ENCODE assay signal across 18 cellular contexts in the genomic region with DNA sequence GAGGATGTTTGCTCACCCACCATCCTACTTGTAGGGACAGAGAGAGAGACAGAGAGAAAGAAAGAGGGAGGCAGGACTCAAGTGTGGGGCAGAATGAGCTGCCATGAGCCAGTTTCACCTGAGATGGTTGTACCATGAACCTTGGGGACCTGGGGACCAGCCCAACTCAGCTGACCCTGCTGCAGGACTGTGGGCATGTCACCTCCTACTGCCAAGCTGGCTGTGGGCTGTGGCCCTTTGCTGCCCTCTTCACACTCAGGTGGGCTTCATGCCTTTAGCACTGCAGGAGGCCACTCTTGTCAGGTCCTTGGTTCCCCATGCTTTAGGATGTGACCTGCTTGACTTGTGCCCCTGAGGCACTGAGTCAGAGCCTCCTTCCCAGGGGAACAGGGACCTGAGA.
DNase-seq lines count a peak whose midpoint lies in the region; TF ChIP-seq lines count a peak whose summit lies in the region.
"Had no signal": no experiment of that assay in that cellular context is flagged by ENCODE, and none has a peak within 500 bp of the region (broad histone marks: within the 10 kb centered on the region; RNA-seq: fewer than 3 reads in every experiment).

No MANE protein-coding gene starts in this region.

- H3K27me3 ChIP-seq in BLaER1 treated with 17β-estradiol and CSF1 and Interleukin-3, amounts not matched to agents 10 nM and 100 nM, result no peaks in the 10 kb centered on the region
- H3K27me3 ChIP-seq in endodermal cell (ENCODE audit: control insufficient read depth, insufficient read depth, low read length, poor library complexity, severe bottlenecking) (no peaks in the 10 kb centered on the region), spleen (replicated peaks in 1 of 7) (peaks cover 0 to 9% (median 0%) of the 10 kb centered on the region in 7 donors), esophagus squamous epithelium (peaks cover 0 to 27% (median 0%) of the 10 kb centered on the region in 4 donors)
- H3K27me3 ChIP-seq: BE2C had no signal

- DNase-seq in activated effector memory CD4-positive, alpha-beta T cell treated with anti-CD3 and anti-CD28 coated beads, Interleukin-2, amount 50 U/mL, for 16 hours, result peak; percentile 34
- no peak for DNase-seq in activated effector memory CD4-positive, alpha-beta T cell treated with Interleukin-2 at 50 U/mL for 16 hours
- peak; percentile 11 for DNase-seq in endodermal cell
- DNase-seq in spleen, result peak; percentile 27
- no peak for DNase-seq in activated T-helper 1 cell treated with anti-CD3 and anti-CD28 coated beads, Interleukin-12 subunit alpha, Interleukin-12 subunit beta, Interleukin-2, Interleukin-4 antibody, amounts not matched to agents 30 ng/mL and 10 ng/mL and 1 ng/mL, durations not matched to agents 14 hours and 24 hours and 36 hours (ENCODE audit: low spot score)
- no peak for DNase-seq in esophagus squamous epithelium (lab: John Stamatoyannopoulos, UW)
- DNase-seq in glutamatergic neuron, result no peak
- DNase-seq: BE2C; CD4-positive, alpha-beta memory T cell; DMS153; DMS79; GDM1; HCEC 1CT had no signal

- intact Hi-C loops in spleen (cut with DNase I; ENCODE audit: low total_unique reads), result no loop called here
- intact Hi-C loops in activated T-helper 1 cell treated with anti-CD3 and anti-CD28 coated beads, Interleukin-12 subunit alpha, Interleukin-12 subunit beta, Interleukin-2, Interleukin-4 antibody, amounts not matched to agents 30 ng/mL and 10 ng/mL and 1 ng/mL, durations not matched to agents 14 hours and 24 hours and 36 hours (cut with micrococcal nuclease), result no loop called here
- intact Hi-C loops in esophagus squamous epithelium (cut with DNase I), result no loop called here

- H4K20me1 ChIP-seq in BLaER1 treated with 17β-estradiol and CSF1 and Interleukin-3, amounts not matched to agents 10 nM and 100 nM, result no peaks in the 10 kb centered on the region; a peak in 1 of 22 replicates

- TF ChIP-seq CTCF in endodermal cell (conservative IDR thresholded peaks at IDR 0.05), result no peak
- TF ChIP-seq CTCF in spleen (IDR thresholded peaks at IDR 0.05 in 8 of 11, conservative IDR thresholded peaks at IDR 0.05 in 3 of 11), result no peak
- no peak for TF ChIP-seq CTCF in esophagus squamous epithelium (IDR thresholded peaks at IDR 0.05)
- no peak for TF ChIP-seq CTCF in glutamatergic neuron (IDR thresholded peaks at IDR 0.05; ENCODE audit: partially characterized antibody, unreplicated experiment)

- H3K4me1 Mint-ChIP-seq in endodermal cell (no peaks in the 10 kb centered on the region), glutamatergic neuron (ENCODE audit: low read depth, unreplicated experiment) (no peaks in the 10 kb centered on the region)
- no peaks in the 10 kb centered on the region for H3K4me1 Mint-ChIP-seq in activated T-helper 1 cell treated with anti-CD3 and anti-CD28 coated beads, Interleukin-12 subunit alpha, Interleukin-12 subunit beta, Interleukin-2, Interleukin-4 antibody, amounts not matched to agents 30 ng/mL and 10 ng/mL and 1 ng/mL, durations not matched to agents 14 hours and 24 hours and 36 hours (ENCODE audit: low read depth)
- H3K4me1 Mint-ChIP-seq: CD4-positive, alpha-beta memory T cell; GM23338 had no signal

- H3K4me2 ChIP-seq in BLaER1 treated with 17β-estradiol and CSF1 and Interleukin-3, amounts not matched to agents 10 nM and 100 nM, result peak overlapping the region in 6 of 11 experiments; percentile 7 to 31 (median 20); a peak in 5 of 22 replicates
- H3K4me2 ChIP-seq: GM23338 had no signal

- H3K36me3 ChIP-seq in BLaER1 treated with 17β-estradiol and CSF1 and Interleukin-3, amounts not matched to agents 10 nM and 100 nM, result no peaks in the 10 kb centered on the region
- no peaks in the 10 kb centered on the region for H3K36me3 ChIP-seq in endodermal cell (ENCODE audit: control insufficient read depth, insufficient read depth, low read length)
- no peaks in the 10 kb centered on the region for H3K36me3 ChIP-seq in spleen
- H3K36me3 ChIP-seq in esophagus squamous epithelium, result no peaks in the 10 kb centered on the region
- H3K36me3 ChIP-seq: BE2C had no signal

- H3K9me3 Mint-ChIP-seq in endodermal cell (no peaks in the 10 kb centered on the region), glutamatergic neuron (ENCODE audit: unreplicated experiment) (peaks cover 10% of the 10 kb centered on the region)
- H3K9me3 Mint-ChIP-seq in activated T-helper 1 cell treated with anti-CD3 and anti-CD28 coated beads, Interleukin-12 subunit alpha, Interleukin-12 subunit beta, Interleukin-2, Interleukin-4 antibody, amounts not matched to agents 30 ng/mL and 10 ng/mL and 1 ng/mL, durations not matched to agents 14 hours and 24 hours and 36 hours, result no peaks in the 10 kb centered on the region

- H3K27me3 Mint-ChIP-seq in endodermal cell (ENCODE audit: insufficient read depth), result peaks cover 2% of the 10 kb centered on the region
- H3K27me3 Mint-ChIP-seq in activated T-helper 1 cell treated with anti-CD3 and anti-CD28 coated beads, Interleukin-12 subunit alpha, Interleukin-12 subunit beta, Interleukin-2, Interleukin-4 antibody, amounts not matched to agents 30 ng/mL and 10 ng/mL and 1 ng/mL, durations not matched to agents 14 hours and 24 hours and 36 hours (ENCODE audit: insufficient read depth), result no peaks in the 10 kb centered on the region
- H3K27me3 Mint-ChIP-seq in glutamatergic neuron (ENCODE audit: unreplicated experiment), result peaks cover 12% of the 10 kb centered on the region

- no peaks in the 10 kb centered on the region for H3K9me3 ChIP-seq in BLaER1 treated with 17β-estradiol and CSF1 and Interleukin-3, amounts not matched to agents 10 nM and 100 nM (replicated peaks in 1 of 11)
- no peaks in the 10 kb centered on the region for H3K9me3 ChIP-seq in endodermal cell (ENCODE audit: control insufficient read depth, low read length)
- H3K9me3 ChIP-seq in spleen, result no peaks in the 10 kb centered on the region
- H3K9me3 ChIP-seq in esophagus squamous epithelium, result no peaks in the 10 kb centered on the region
- H3K9me3 ChIP-seq: BE2C had no signal

- no peak overlapping the region for H3K4me3 ChIP-seq in BLaER1 treated with 17β-estradiol and CSF1 and Interleukin-3, amounts not matched to agents 10 nM and 100 nM
- H3K4me3 ChIP-seq in endodermal cell (ENCODE audit: low read length) (no peak overlapping the region), spleen (no peak overlapping the region), esophagus squamous epithelium (no peak overlapping the region)
- H3K4me3 ChIP-seq: GM23338 had no signal

- TF ChIP-seq POLR2A in spleen (IDR thresholded peaks at IDR 0.05), result no peak
- no peak for TF ChIP-seq POLR2A in esophagus squamous epithelium (IDR thresholded peaks at IDR 0.05)

- H3K27ac Mint-ChIP-seq in endodermal cell, result no peak overlapping the region
- no peak overlapping the region for H3K27ac Mint-ChIP-seq in activated T-helper 1 cell treated with anti-CD3 and anti-CD28 coated beads, Interleukin-12 subunit alpha, Interleukin-12 subunit beta, Interleukin-2, Interleukin-4 antibody, amounts not matched to agents 30 ng/mL and 10 ng/mL and 1 ng/mL, durations not matched to agents 14 hours and 24 hours and 36 hours
- H3K27ac Mint-ChIP-seq in glutamatergic neuron (ENCODE audit: unreplicated experiment), result no peak overlapping the region
- H3K27ac Mint-ChIP-seq: CD4-positive, alpha-beta memory T cell; GM23338; IgD-negative memory B cell had no signal

- H3K4me3 Mint-ChIP-seq in endodermal cell (no peak overlapping the region), glutamatergic neuron (ENCODE audit: unreplicated experiment) (no peak overlapping the region)
- no peak overlapping the region for H3K4me3 Mint-ChIP-seq in activated T-helper 1 cell treated with anti-CD3 and anti-CD28 coated beads, Interleukin-12 subunit alpha, Interleukin-12 subunit beta, Interleukin-2, Interleukin-4 antibody, amounts not matched to agents 30 ng/mL and 10 ng/mL and 1 ng/mL, durations not matched to agents 14 hours and 24 hours and 36 hours
- H3K4me3 Mint-ChIP-seq: GM23338 had no signal

- H3K36me3 Mint-ChIP-seq in endodermal cell (ENCODE audit: low read depth) (no peaks in the 10 kb centered on the region), glutamatergic neuron (ENCODE audit: unreplicated experiment) (peaks cover 6% of the 10 kb centered on the region)
- H3K36me3 Mint-ChIP-seq in activated T-helper 1 cell treated with anti-CD3 and anti-CD28 coated beads, Interleukin-12 subunit alpha, Interleukin-12 subunit beta, Interleukin-2, Interleukin-4 antibody, amounts not matched to agents 30 ng/mL and 10 ng/mL and 1 ng/mL, durations not matched to agents 14 hours and 24 hours and 36 hours (ENCODE audit: low read depth), result no peaks in the 10 kb centered on the region
- H3K36me3 Mint-ChIP-seq: CD4-positive, alpha-beta memory T cell; IgD-negative memory B cell had no signal

- H3K9ac ChIP-seq in BLaER1 treated with 17β-estradiol and CSF1 and Interleukin-3, amounts not matched to agents 10 nM and 100 nM, result no peak overlapping the region
- H3K9ac ChIP-seq in endodermal cell (ENCODE audit: extremely low read depth, low read length, poor library complexity, severe bottlenecking), result no peak overlapping the region

- H3K4me1 ChIP-seq in BLaER1 treated with 17β-estradiol and CSF1 and Interleukin-3, amounts not matched to agents 10 nM and 100 nM, result peaks cover 0 to 12% (median 9%) of the 10 kb centered on the region in 10 experiments; a peak in 13 of 20 replicates
- H3K4me1 ChIP-seq in endodermal cell (ENCODE audit: control insufficient read depth, insufficient read depth, low read length) (no peaks in the 10 kb centered on the region), spleen (no peaks in the 10 kb centered on the region), esophagus squamous epithelium (no peaks in the 10 kb centered on the region)
- H3K4me1 ChIP-seq: BE2C had no signal

- H3K27ac ChIP-seq in BLaER1 treated with 17β-estradiol and CSF1 and Interleukin-3, amounts not matched to agents 10 nM and 100 nM, result no peak overlapping the region
- no peak overlapping the region for H3K27ac ChIP-seq in endodermal cell (ENCODE audit: low read depth, low read length)
- no peak overlapping the region for H3K27ac ChIP-seq in spleen
- no peak overlapping the region for H3K27ac ChIP-seq in esophagus squamous epithelium
- H3K27ac ChIP-seq: 22Rv1, C4-2B had no signal

Comparison
In these comparisons a context has a peak if more than half of its experiments do, and no peak if none do; other contexts are left out.
1. DNase-seq: peak in activated effector memory CD4-positive, alpha-beta T cell treated with anti-CD3 and anti-CD28 coated beads, Interleukin-2, amount 50 U/mL, for 16 hours (single experiment), endodermal cell (single experiment) and spleen (single experiment); none in activated effector memory CD4-positive, alpha-beta T cell treated with Interleukin-2 at 50 U/mL for 16 hours (single experiment), activated T-helper 1 cell treated with anti-CD3 and anti-CD28 coated beads, Interleukin-12 subunit alpha, Interleukin-12 subunit beta, Interleukin-2, Interleukin-4 antibody, amounts not matched to agents 30 ng/mL and 10 ng/mL and 1 ng/mL, durations not matched to agents 14 hours and 24 hours and 36 hours (single experiment), esophagus squamous epithelium (single experiment) and glutamatergic neuron (single experiment).